ENCODE assay signal across 5 cellular contexts in genomic region chr6:91754691-91755090, GRCh38.
"Had no signal": no experiment of that assay in that cellular context is flagged by ENCODE, and none has a peak within 500 bp of the region (broad histone marks: within the 10 kb centered on the region; RNA-seq: fewer than 3 reads in every experiment).

No MANE protein-coding gene starts in this region.

- DNase-seq: IMR-90, KBM-7, KG1 had no signal

- ATAC-seq: HepG2, K562 had no signal
